ENCODE assay signal across 1 cellular context in genomic region chr1:2163205-2163604, GRCh38.
TF ChIP-seq lines count a peak whose summit lies in the region.

No MANE protein-coding gene starts in this region.

TF ChIP-seq in IMR-90, 13 proteins besides CTCF, POLR2A, EP300 and RAD21:
- TF ChIP-seq BHLHE40 (IDR thresholded peaks at IDR 0.05; ENCODE audit: low read depth, low read length) (no peak), SMC3 (IDR thresholded peaks at IDR 0.05; ENCODE audit: low read depth, low read length) (peak; percentile 24; the same call in 1 of the 2 replicates)
TF ChIP-seq in IMR-90: peak in this region for 1.
